ENCODE assay signal across 12 cellular contexts in genomic region chr14:34052658-34053014, GRCh38.
DNase-seq lines count a peak whose midpoint lies in the region; ATAC-seq, FAIRE-seq and TF ChIP-seq lines count a peak whose summit lies in the region.
"Had no signal": no experiment of that assay in that cellular context is flagged by ENCODE, and none has a peak within 500 bp of the region (broad histone marks: within the 10 kb centered on the region; RNA-seq: fewer than 3 reads in every experiment).

No MANE protein-coding gene starts in this region.

- H3K4me2 ChIP-seq in hepatocyte = no peak overlapping the region

- H3K9me2 ChIP-seq in hepatocyte (replicated peaks; ENCODE audit: insufficient read depth) = no peaks in the 10 kb centered on the region

- H3K27ac ChIP-seq in hepatocyte = peak overlapping the region; percentile 64
- no peak overlapping the region for H3K27ac ChIP-seq in lower lobe of right lung

- 62% methylated on average over 5 of the region's 5 CpGs for WGBS in hepatocyte (ENCODE audit: low lambda C conversion rate, missing lambda C conversion rate)

- TF ChIP-seq POLR2A in H54 (IDR thresholded peaks at IDR 0.05; ENCODE audit: low read depth, low read length) = no peak

- intact Hi-C loops in lower lobe of right lung (cut with DNase I) = no loop called here

- in situ Hi-C loops in ACHN (cut with HindIII; ENCODE audit: low pct_ligation_motif_present, low pct_unique_long_range_greater_than_20kb, low sequenced_read_pairs) = no loop called here

- H3K79me2 ChIP-seq in hepatocyte = no peaks in the 10 kb centered on the region

- H3K27me3 ChIP-seq in hepatocyte (no peaks in the 10 kb centered on the region), lower lobe of right lung (ENCODE audit: low read depth) (no peaks in the 10 kb centered on the region)

- DNase-seq in ACHN = peak; percentile 71
- DNase-seq in H54 (ENCODE audit: insufficient read length, low spot score) = peak; percentile 77
- DNase-seq in hepatocyte (ENCODE audit: low spot score) = peak; percentile 46
- no peak for DNase-seq in HuH-7 (ENCODE audit: low spot score)
- no peak for DNase-seq in lower lobe of right lung
- DNase-seq in left lobe of liver (ENCODE audit: low spot score) = no peak
- DNase-seq: CD8-positive, alpha-beta memory T cell; NCI-H2029 treated with DMSO at 0.1 percent for 48 hours had no signal

- H2AFZ ChIP-seq in hepatocyte = no peak overlapping the region

- H3K4me1 Mint-ChIP-seq in activated T-helper 17 cell treated with anti-CD3 and anti-CD28 coated beads, Interleukin-2, amount 50 U/mL, for 72 hours = peaks cover 30% of the 10 kb centered on the region

- peak; percentile 99 for FAIRE-seq in H54 (lab: Jason Lieb, UNC)
- FAIRE-seq: islet of Langerhans had no signal

- H4K20me1 ChIP-seq in hepatocyte (ENCODE audit: insufficient read depth, poor library complexity, severe bottlenecking) = no peaks in the 10 kb centered on the region

- H3K36me3 Mint-ChIP-seq in activated T-helper 17 cell treated with anti-CD3 and anti-CD28 coated beads, Interleukin-2, amount 50 U/mL, for 72 hours (ENCODE audit: low read depth) = no peaks in the 10 kb centered on the region

- H3K4me1 ChIP-seq in hepatocyte (ENCODE audit: insufficient read depth) = peaks cover 3% of the 10 kb centered on the region
- peaks cover 13% of the 10 kb centered on the region for H3K4me1 ChIP-seq in lower lobe of right lung

- peak overlapping the region; percentile 51 for H3K4me3 Mint-ChIP-seq in activated T-helper 17 cell treated with anti-CD3 and anti-CD28 coated beads, Interleukin-2, amount 50 U/mL, for 72 hours
- H3K4me3 Mint-ChIP-seq: dendritic cell treated with granulocyte-macrophage colony-stimulating factor and Interleukin-4, amounts not matched to agents 40 ng/mL and 50 ng/mL, for 4 days had no signal

- H3K36me3 ChIP-seq in hepatocyte (replicated peaks; ENCODE audit: insufficient read depth, low read depth) = no peaks in the 10 kb centered on the region
- no peaks in the 10 kb centered on the region for H3K36me3 ChIP-seq in lower lobe of right lung

- ATAC-seq in activated T-helper 17 cell treated with anti-CD3 and anti-CD28 coated beads, Interleukin-2, amount 50 U/mL, for 72 hours (replicated peaks) = peak; percentile 51
- ATAC-seq in lower lobe of right lung (no peak), left lobe of liver (no peak), GM18870 (IDR thresholded peaks at IDR 0.05; ENCODE audit: unreplicated experiment) (no peak)

- H3K4me3 ChIP-seq in hepatocyte = no peak overlapping the region
- H3K4me3 ChIP-seq in lower lobe of right lung = no peak overlapping the region

- no peaks in the 10 kb centered on the region for H3K9me3 Mint-ChIP-seq in activated T-helper 17 cell treated with anti-CD3 and anti-CD28 coated beads, Interleukin-2, amount 50 U/mL, for 72 hours
- H3K9me3 Mint-ChIP-seq: CD8-positive, alpha-beta memory T cell; dendritic cell treated with granulocyte-macrophage colony-stimulating factor and Interleukin-4, amounts not matched to agents 40 ng/mL and 50 ng/mL, for 4 days had no signal

- no peaks in the 10 kb centered on the region for H3K27me3 Mint-ChIP-seq in activated T-helper 17 cell treated with anti-CD3 and anti-CD28 coated beads, Interleukin-2, amount 50 U/mL, for 72 hours

- H3K9me3 ChIP-seq in hepatocyte (ENCODE audit: low read depth) (no peaks in the 10 kb centered on the region), lower lobe of right lung (no peaks in the 10 kb centered on the region)

- peak overlapping the region; percentile 64 for H3K27ac Mint-ChIP-seq in activated T-helper 17 cell treated with anti-CD3 and anti-CD28 coated beads, Interleukin-2, amount 50 U/mL, for 72 hours
- H3K27ac Mint-ChIP-seq: dendritic cell treated with granulocyte-macrophage colony-stimulating factor and Interleukin-4, amounts not matched to agents 40 ng/mL and 50 ng/mL, for 4 days had no signal

- TF ChIP-seq CTCF in hepatocyte (IDR thresholded peaks at IDR 0.05; ENCODE audit: poor library complexity) = no peak
- TF ChIP-seq CTCF in lower lobe of right lung (IDR thresholded peaks at IDR 0.05) = no peak

Comparison
In these comparisons a context has a peak if more than half of its experiments do, and no peak if none do; other contexts are left out.
1. DNase-seq: peak in ACHN (single experiment), H54 (single experiment) and hepatocyte (single experiment); none in HuH-7 (single experiment), lower lobe of right lung (single experiment) and left lobe of liver (single experiment).